Comparison of ENCODE assay signal across 9 cellular contexts in genomic region chr7:138979226-138979979, GRCh38. TPM values are rescaled to one million over a fixed set of nuclear protein-coding genes. Genes with fewer than 3 reads are reported as not detected.
DNase-seq lines count a peak whose midpoint lies in the region; ATAC-seq and TF ChIP-seq lines count a peak whose summit lies in the region.
"Had no signal": no experiment of that assay in that cellular context is flagged by ENCODE, and none has a peak within 500 bp of the region (broad histone marks: within the 10 kb centered on the region; RNA-seq: fewer than 3 reads in every experiment).

No MANE protein-coding gene starts in this region.

- in situ Hi-C loops in gastrocnemius medialis (cut with MboI; ENCODE audit: low sequenced_read_pairs in 4 of 4), result no loop called here

- TF ChIP-seq CTCF in brain (conservative IDR thresholded peaks at IDR 0.05), result peak in 1 of 2 experiments; percentile 14
- TF ChIP-seq CTCF in neural cell (IDR thresholded peaks at IDR 0.05; ENCODE audit: poor library complexity, severe bottlenecking), result peak; percentile 39
- no peak for TF ChIP-seq CTCF in gastrocnemius medialis (IDR thresholded peaks at IDR 0.05 in 4 of 5, conservative IDR thresholded peaks at IDR 0.05 in 1 of 5)

- no peak for TF ChIP-seq RAD21 in neural cell (conservative IDR thresholded peaks at IDR 0.05)

- intact Hi-C loops in gastrocnemius medialis (cut with DNase I; ENCODE audit: low total_unique reads), result no loop called here

- peak overlapping the region; percentile 96 for H3K4me2 ChIP-seq in neural cell (ENCODE audit: low read length)

- no peaks in the 10 kb centered on the region for H4K20me1 ChIP-seq in neural cell (ENCODE audit: insufficient read depth)

- H3K36me3 Mint-ChIP-seq in brain, result no peaks in the 10 kb centered on the region

- peaks cover 0 to 3% (median 0%) of the 10 kb centered on the region in 5 experiments for H3K9me3 Mint-ChIP-seq in brain

- no peak for TF ChIP-seq EP300 in neural cell (conservative IDR thresholded peaks at IDR 0.05; ENCODE audit: poor library complexity, severe bottlenecking)

- no peaks in the 10 kb centered on the region for H3K9me2 ChIP-seq in neural cell (ENCODE audit: insufficient read depth, low read length)

- no peak overlapping the region for H2AFZ ChIP-seq in neural cell (ENCODE audit: low read depth, low read length)

- peaks cover 4% of the 10 kb centered on the region for H3F3A ChIP-seq in neural cell (ENCODE audit: insufficient read depth, low read length, poor library complexity, severe bottlenecking)

- H3K27me3 ChIP-seq in neural cell (ENCODE audit: insufficient read depth, low read depth, low read length), result no peaks in the 10 kb centered on the region
- H3K27me3 ChIP-seq in gastrocnemius medialis, result peaks cover 2 to 20% (median 7%) of the 10 kb centered on the region in 3 donors

- peak overlapping the region; percentile 71 for H3K4me3 ChIP-seq in neural cell (ENCODE audit: low read length)
- peak overlapping the region in 1 of 4 donors; percentile 53 for H3K4me3 ChIP-seq in gastrocnemius medialis

- DNase-seq in HT-29 (ENCODE audit: low spot score), result peak; percentile 28
- no peak for DNase-seq in gastrocnemius medialis
- DNase-seq in globus pallidus (ENCODE audit: low spot score), result no peak
- no peak for DNase-seq in NCI-H446 (lab: John Stamatoyannopoulos, UW)
- DNase-seq: amygdala had no signal

- H3K4me1 ChIP-seq in gastrocnemius medialis, result peaks cover 5 to 16% of the 10 kb centered on the region in 2 donors

- ATAC-seq in GM18502 (IDR thresholded peaks at IDR 0.05; ENCODE audit: poor library complexity, unreplicated experiment), result peak; percentile 31
- ATAC-seq in gastrocnemius medialis, result no peak
- no peak for ATAC-seq in GM18858 (IDR thresholded peaks at IDR 0.05; ENCODE audit: unreplicated experiment)

- H3K9ac ChIP-seq in neural cell (ENCODE audit: low read length), result peak overlapping the region; percentile 95

- H3K79me2 ChIP-seq in neural cell (replicated peaks; ENCODE audit: insufficient read depth, low read length), result peaks cover 63% of the 10 kb centered on the region

- peak overlapping the region; percentile 94 to 100 (median 95) for H3K4me3 Mint-ChIP-seq in brain

- H3K27ac ChIP-seq in neural cell (ENCODE audit: low read length) (peak overlapping the region; percentile 92), gastrocnemius medialis (no peak overlapping the region)

- H3K36me3 ChIP-seq in neural cell (ENCODE audit: insufficient read depth, low read length), result no peaks in the 10 kb centered on the region
- no peaks in the 10 kb centered on the region for H3K36me3 ChIP-seq in gastrocnemius medialis

- peaks cover 10% of the 10 kb centered on the region for H3K27me3 Mint-ChIP-seq in brain

- H3K27ac Mint-ChIP-seq in brain, result peak overlapping the region; percentile 97 to 100 (median 99)

- no peak for TF ChIP-seq POLR2A in gastrocnemius medialis (IDR thresholded peaks at IDR 0.05)

- H3K9me3 ChIP-seq in neural cell (ENCODE audit: low read length) (no peaks in the 10 kb centered on the region), gastrocnemius medialis (no peaks in the 10 kb centered on the region)

- H3K4me1 Mint-ChIP-seq in brain, result peaks cover 75% of the 10 kb centered on the region

TF ChIP-seq in neural cell, 6 proteins besides CTCF, POLR2A, EP300 and RAD21:
- no peak for TF ChIP-seq REST (IDR thresholded peaks at IDR 0.05; ENCODE audit: borderline replicate concordance)

RNA-seq across cellular contexts. Expression of gene KIAA1549, which starts 1.8 kb away (rescaled TPM):
- 0.26 and 0.38 TPM in 2 replicates for total RNA-seq in HT-29 (2014; rRNA removed; shearing (Covaris generic))
- 31.8 TPM for polyA plus RNA-seq in brain (ENCODE audit: insufficient read depth, low read depth, low replicate concordance)
- 14.1 and 14.8 TPM in 2 replicates for polyA plus RNA-seq in neural cell
- polyA minus RNA-seq in neural cell, result 45.0 and 56.7 TPM in 2 replicates
- total RNA-seq in gastrocnemius medialis, result under 1 TPM; 0.55 to 0.87 (median 0.75) TPM

RNA-seq across cellular contexts. Expression of gene ZC3HAV1L, which starts 56.4 kb away (rescaled TPM):
- 11.6 and 13.1 TPM in 2 replicates for total RNA-seq in HT-29 (2014; rRNA removed; shearing (Covaris generic))
- polyA plus RNA-seq in brain (ENCODE audit: insufficient read depth, low read depth, low replicate concordance) (0.85 TPM), neural cell (not detected in 2 replicates)
- 0.58 and 0.73 TPM in 2 replicates for polyA minus RNA-seq in neural cell
- 1 to 10 TPM; 1.1 to 2.2 (median 1.5) TPM for total RNA-seq in gastrocnemius medialis
